ENCODE assay signal across 26 cellular contexts in the genomic region with DNA sequence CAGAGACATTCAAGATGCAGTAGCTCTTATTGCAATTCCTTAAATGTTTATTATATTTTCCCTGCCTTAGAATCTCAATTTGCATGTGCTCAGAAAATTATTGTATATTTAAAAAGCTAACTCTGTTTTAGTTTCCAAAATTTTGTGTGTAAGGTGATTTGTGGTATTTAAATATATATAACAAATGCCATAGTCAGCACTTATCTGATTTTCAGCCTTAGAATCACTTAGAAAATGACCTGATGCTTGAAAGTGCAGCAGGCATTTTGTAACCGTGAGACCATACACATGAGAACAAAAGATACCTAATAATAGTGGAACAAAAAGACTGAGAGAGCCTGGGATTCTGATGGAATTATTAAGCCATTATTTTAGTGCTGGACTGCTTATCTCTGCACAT.
DNase-seq lines count a peak whose midpoint lies in the region; ATAC-seq, FAIRE-seq and TF ChIP-seq lines count a peak whose summit lies in the region.
"Had no signal": no experiment of that assay in that cellular context is flagged by ENCODE, and none has a peak within 500 bp of the region (broad histone marks: within the 10 kb centered on the region; RNA-seq: fewer than 3 reads in every experiment).

No MANE protein-coding gene starts in this region.

- POLR2A ChIA-PET in HepG2 (lab: Yijun Ruan, JAX): no interaction called here

- H3K79me2 ChIP-seq in HepG2 (ENCODE audit: insufficient read depth, low read length): no peaks in the 10 kb centered on the region

- H3K9ac ChIP-seq in HepG2 (ENCODE audit: insufficient read depth, low read depth, low read length): no peak overlapping the region
- H3K9ac ChIP-seq: BLaER1 treated with 17β-estradiol and CSF1 and Interleukin-3, amounts not matched to agents 10 nM and 100 nM; GM23248 had no signal

- no peak for FAIRE-seq in HepG2 (lab: Jason Lieb, UNC)
- FAIRE-seq: A204.1, D721Med, GM12878, GM19239 had no signal

- BruUV-seq in HepG2 (replicated peaks; lab: Mats Ljungman, UMichigan): no TSS peak

- H3K4me1 ChIP-seq in HepG2 (ENCODE audit: insufficient read depth, low read length) (no peaks in the 10 kb centered on the region), right lobe of liver (no peaks in the 10 kb centered on the region)
- H3K4me1 ChIP-seq: BE2C; BLaER1 treated with 17β-estradiol and CSF1 and Interleukin-3, amounts not matched to agents 10 nM and 100 nM had no signal

- no peaks in the 10 kb centered on the region for H4K20me1 ChIP-seq in HepG2 (ENCODE audit: insufficient read depth, low read length)
- H4K20me1 ChIP-seq: BLaER1 treated with 17β-estradiol and CSF1 and Interleukin-3, amounts not matched to agents 10 nM and 100 nM had no signal

- peak; percentile 25 for DNase-seq in NCI-H146 (lab: John Stamatoyannopoulos, UW)
- DNase-seq in NCI-H146 treated with DMSO at 0.1 percent for 48 hours (lab: John Stamatoyannopoulos, UW; ENCODE audit: unreplicated experiment): no peak
- no peak for DNase-seq in HepG2 (ENCODE audit: low spot score)
- DNase-seq in right lobe of liver: no peak
- no peak for DNase-seq in effector CD4-positive, alpha-beta T cell
- DNase-seq in pons (ENCODE audit: low spot score): no peak
- DNase-seq: ACHN; AML-193; BE2C; CD4-positive, alpha-beta T cell; CD8-positive, alpha-beta memory T cell; DMS 273 treated with DMSO at 0.1 percent for 48 hours; DMS79; EL; GDM1; GM23248; H9 had no signal

- H3K27me3 ChIP-seq in HepG2 (ENCODE audit: control insufficient read depth in 1 of 2, insufficient read depth in 2 of 2, low read length in 2 of 2) (no peaks in the 10 kb centered on the region), right lobe of liver (no peaks in the 10 kb centered on the region)
- H3K27me3 ChIP-seq: BE2C; BLaER1 treated with 17β-estradiol and CSF1 and Interleukin-3, amounts not matched to agents 10 nM and 100 nM had no signal

- H3K9me3 ChIP-seq in HepG2 (ENCODE audit: low read length): no peaks in the 10 kb centered on the region
- H3K9me3 ChIP-seq in right lobe of liver: no peaks in the 10 kb centered on the region
- H3K9me3 ChIP-seq: BE2C; BLaER1 treated with 17β-estradiol and CSF1 and Interleukin-3, amounts not matched to agents 10 nM and 100 nM had no signal

- intact Hi-C loops in HepG2 (cut with micrococcal nuclease; ENCODE audit: unreplicated experiment) (no loop called here), right lobe of liver (cut with DNase I) (no loop called here)

- CTCF ChIA-PET in HepG2 (lab: Yijun Ruan, JAX; ENCODE audit: low intra/inter-chr PET ratio, low total read pairs): no interaction called here

- H3K36me3 ChIP-seq in HepG2 (replicated peaks in 1 of 2; ENCODE audit: control insufficient read depth in 1 of 2, insufficient read depth in 2 of 2, low read length in 2 of 2) (no peaks in the 10 kb centered on the region), right lobe of liver (no peaks in the 10 kb centered on the region)
- H3K36me3 ChIP-seq: BE2C; BLaER1 treated with 17β-estradiol and CSF1 and Interleukin-3, amounts not matched to agents 10 nM and 100 nM had no signal

- H3K27ac ChIP-seq in HepG2 (ENCODE audit: extremely low read length, insufficient read depth, low read length): no peak overlapping the region
- no peak overlapping the region for H3K27ac ChIP-seq in right lobe of liver
- H3K27ac ChIP-seq in VCaP: 0 out of 2 replicates have a peak overlapping the region, but pooled peaks have one; percentile 0
- H3K27ac ChIP-seq: 22Rv1; BLaER1 treated with 17β-estradiol and CSF1 and Interleukin-3, amounts not matched to agents 10 nM and 100 nM; GM23248 had no signal

- ATAC-seq in HepG2: no peak
- ATAC-seq in right lobe of liver: no peak
- ATAC-seq in HG02678 (IDR thresholded peaks at IDR 0.05; ENCODE audit: unreplicated experiment): no peak
- ATAC-seq: GM12878, HCT116 had no signal

- H3K4me2 ChIP-seq in HepG2 (ENCODE audit: low read depth, low read length): no peak overlapping the region
- H3K4me2 ChIP-seq: BLaER1 treated with 17β-estradiol and CSF1 and Interleukin-3, amounts not matched to agents 10 nM and 100 nM had no signal

- no peak overlapping the region for H3K4me3 ChIP-seq in HepG2 (replicated peaks in 1 of 3; ENCODE audit: insufficient read depth in 1 of 3, low read depth in 2 of 3, low read length in 3 of 3)
- no peak overlapping the region for H3K4me3 ChIP-seq in right lobe of liver
- H3K4me3 ChIP-seq: BLaER1 treated with 17β-estradiol and CSF1 and Interleukin-3, amounts not matched to agents 10 nM and 100 nM; GM12878; GM23248 had no signal

- no peak overlapping the region for H2AFZ ChIP-seq in HepG2 (ENCODE audit: low read length)
- H2AFZ ChIP-seq: GM23248 had no signal

- no peak for TF ChIP-seq POLR2A in HepG2 (IDR thresholded peaks at IDR 0.05; ENCODE audit: insufficient read depth in 1 of 2, low read depth in 2 of 2, low read length in 2 of 2)
- no peak for TF ChIP-seq POLR2A in right lobe of liver (IDR thresholded peaks at IDR 0.05)

- no peak for TF ChIP-seq RAD21 in HepG2 (CRISPR knock-in tag; IDR thresholded peaks at IDR 0.05)

- 0% methylated on average over 1 of the region's 1 CpG for WGBS in HepG2 (ENCODE audit: low lambda C conversion rate)
- WGBS in right lobe of liver (ENCODE audit: insufficient coverage, low coverage, low lambda C conversion rate, missing lambda C conversion rate): 57% methylated on average over 1 of the region's 1 CpG

- in situ Hi-C loops in HepG2 (cut with HindIII; ENCODE audit: extremely low pct_ligation_motif_present, low pct_unique_long_range_greater_than_20kb): no loop called here

- no peak for TF ChIP-seq EP300 in HepG2 (IDR thresholded peaks at IDR 0.05; ENCODE audit: low read depth in 2 of 2, low read length in 2 of 2)
- no peak for TF ChIP-seq EP300 in HepG2 (CRISPR knock-in tag; IDR thresholded peaks at IDR 0.05; ENCODE audit: borderline replicate concordance)

- TF ChIP-seq CTCF in HepG2 (CRISPR knock-in tag; IDR thresholded peaks at IDR 0.05) (no peak), right lobe of liver (IDR thresholded peaks at IDR 0.05) (no peak), VCaP (conservative IDR thresholded peaks at IDR 0.05) (no peak)

TF ChIP-seq in HepG2, 621 proteins besides CTCF, POLR2A, EP300 and RAD21:
- TF ChIP-seq, protein P1, sequence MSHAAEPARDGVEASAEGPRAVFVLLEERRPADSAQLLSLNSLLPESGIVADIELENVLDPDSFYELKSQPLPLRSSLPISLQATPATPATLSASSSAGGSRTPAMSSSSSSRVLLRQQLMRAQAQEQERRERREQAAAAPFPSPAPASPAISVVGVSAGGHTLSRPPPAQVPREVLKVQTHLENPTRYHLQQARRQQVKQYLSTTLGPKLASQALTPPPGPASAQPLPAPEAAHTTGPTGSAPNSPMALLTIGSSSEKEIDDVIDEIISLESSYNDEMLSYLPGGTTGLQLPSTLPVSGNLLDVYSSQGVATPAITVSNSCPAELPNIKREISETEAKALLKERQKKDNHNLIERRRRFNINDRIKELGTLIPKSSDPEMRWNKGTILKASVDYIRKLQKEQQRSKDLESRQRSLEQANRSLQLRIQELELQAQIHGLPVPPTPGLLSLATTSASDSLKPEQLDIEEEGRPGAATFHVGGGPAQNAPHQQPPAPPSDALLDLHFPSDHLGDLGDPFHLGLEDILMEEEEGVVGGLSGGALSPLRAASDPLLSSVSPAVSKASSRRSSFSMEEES (CRISPR knock-in tag; IDR thresholded peaks at IDR 0.05): no peak
- TF ChIP-seq MAFK (conservative IDR thresholded peaks at IDR 0.05 in 1 of 2, IDR thresholded peaks at IDR 0.05 in 1 of 2; ENCODE audit: low read length in 2 of 2) (peak in 1 of 2 experiments; percentile 82; a peak in 3 of 4 replicates), MAFF (IDR thresholded peaks at IDR 0.05; ENCODE audit: low read depth, low read length) (peak; percentile 75; the same call in 1 of the 2 replicates), SIN3A (IDR thresholded peaks at IDR 0.05; ENCODE audit: borderline replicate concordance, low read depth, low read length) (no peak), FOXP1 (IDR thresholded peaks at IDR 0.05) (no peak), FOXP1 (CRISPR knock-in tag; IDR thresholded peaks at IDR 0.05) (no peak), ELF3 (CRISPR knock-in tag; IDR thresholded peaks at IDR 0.05) (no peak), PHF8 (CRISPR knock-in tag; IDR thresholded peaks at IDR 0.05) (no peak), NRL (CRISPR knock-in tag; IDR thresholded peaks at IDR 0.05; ENCODE audit: borderline replicate concordance) (no peak)
- TF ChIP-seq, protein P2, sequence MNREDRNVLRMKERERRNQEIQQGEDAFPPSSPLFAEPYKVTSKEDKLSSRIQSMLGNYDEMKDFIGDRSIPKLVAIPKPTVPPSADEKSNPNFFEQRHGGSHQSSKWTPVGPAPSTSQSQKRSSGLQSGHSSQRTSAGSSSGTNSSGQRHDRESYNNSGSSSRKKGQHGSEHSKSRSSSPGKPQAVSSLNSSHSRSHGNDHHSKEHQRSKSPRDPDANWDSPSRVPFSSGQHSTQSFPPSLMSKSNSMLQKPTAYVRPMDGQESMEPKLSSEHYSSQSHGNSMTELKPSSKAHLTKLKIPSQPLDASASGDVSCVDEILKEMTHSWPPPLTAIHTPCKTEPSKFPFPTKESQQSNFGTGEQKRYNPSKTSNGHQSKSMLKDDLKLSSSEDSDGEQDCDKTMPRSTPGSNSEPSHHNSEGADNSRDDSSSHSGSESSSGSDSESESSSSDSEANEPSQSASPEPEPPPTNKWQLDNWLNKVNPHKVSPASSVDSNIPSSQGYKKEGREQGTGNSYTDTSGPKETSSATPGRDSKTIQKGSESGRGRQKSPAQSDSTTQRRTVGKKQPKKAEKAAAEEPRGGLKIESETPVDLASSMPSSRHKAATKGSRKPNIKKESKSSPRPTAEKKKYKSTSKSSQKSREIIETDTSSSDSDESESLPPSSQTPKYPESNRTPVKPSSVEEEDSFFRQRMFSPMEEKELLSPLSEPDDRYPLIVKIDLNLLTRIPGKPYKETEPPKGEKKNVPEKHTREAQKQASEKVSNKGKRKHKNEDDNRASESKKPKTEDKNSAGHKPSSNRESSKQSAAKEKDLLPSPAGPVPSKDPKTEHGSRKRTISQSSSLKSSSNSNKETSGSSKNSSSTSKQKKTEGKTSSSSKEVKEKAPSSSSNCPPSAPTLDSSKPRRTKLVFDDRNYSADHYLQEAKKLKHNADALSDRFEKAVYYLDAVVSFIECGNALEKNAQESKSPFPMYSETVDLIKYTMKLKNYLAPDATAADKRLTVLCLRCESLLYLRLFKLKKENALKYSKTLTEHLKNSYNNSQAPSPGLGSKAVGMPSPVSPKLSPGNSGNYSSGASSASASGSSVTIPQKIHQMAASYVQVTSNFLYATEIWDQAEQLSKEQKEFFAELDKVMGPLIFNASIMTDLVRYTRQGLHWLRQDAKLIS (CRISPR knock-in tag; IDR thresholded peaks at IDR 0.05): no peak
